ENCODE assay signal across 14 cellular contexts in genomic region chr14:60153996-60154395, GRCh38. TPM values are rescaled to one million over a fixed set of nuclear protein-coding genes. Genes with fewer than 3 reads are reported as not detected.
DNase-seq lines count a peak whose midpoint lies in the region; ATAC-seq and TF ChIP-seq lines count a peak whose summit lies in the region.
"Had no signal": no experiment of that assay in that cellular context is flagged by ENCODE, and none has a peak within 500 bp of the region (broad histone marks: within the 10 kb centered on the region; RNA-seq: fewer than 3 reads in every experiment).

No MANE protein-coding gene starts in this region.

- H3K4me1 ChIP-seq in aorta (ENCODE audit: control insufficient read depth in 1 of 2, insufficient read depth in 2 of 2, low read length in 2 of 2), result peaks cover 0 to 9% of the 10 kb centered on the region in 2 donors

- no peaks in the 10 kb centered on the region for H3K27me3 ChIP-seq in dorsolateral prefrontal cortex
- H3K27me3 ChIP-seq in aorta (ENCODE audit: control insufficient read depth in 1 of 2, insufficient read depth in 2 of 2, low read length in 1 of 2), result no peaks in the 10 kb centered on the region

- H3K36me3 Mint-ChIP-seq in activated T-cell treated with anti-CD3 and anti-CD28 coated beads, Interleukin-2, amount 50 U/mL, for 72 hours (ENCODE audit: insufficient read depth in 2 of 2), result peaks cover 5 to 21% of the 10 kb centered on the region in 2 donors
- H3K36me3 Mint-ChIP-seq in activated T-cell treated with anti-CD3 and anti-CD28 coated beads, Interleukin-2, amount 50 U/mL, for 4 hours (ENCODE audit: insufficient read depth), result peaks cover 32% of the 10 kb centered on the region
- H3K36me3 Mint-ChIP-seq in T-helper 1 cell treated with Interleukin-12 subunit alpha and Interleukin-12 subunit beta and Interleukin-4 antibody, amounts not matched to agents 30 μg/mL and 1 μg/mL, for 36 hours (ENCODE audit: low read depth), result peaks cover 31% of the 10 kb centered on the region
- H3K36me3 Mint-ChIP-seq in stimulated activated naive B cell treated with anti-CD40 and anti-IgM and Interleukin-4, amounts not matched to agents 10 μg/mL and 1 μg/mL and 100 μg/mL, for 72 hours, result peaks cover 25 to 41% of the 10 kb centered on the region in 2 donors

- H3K36me3 ChIP-seq in aorta (ENCODE audit: control insufficient read depth in 1 of 2, insufficient read depth in 2 of 2, low read length in 1 of 2), result peaks cover 4 to 5% of the 10 kb centered on the region in 2 donors

- H3K4me1 Mint-ChIP-seq in activated T-cell treated with anti-CD3 and anti-CD28 coated beads, Interleukin-2, amount 50 U/mL, for 72 hours (ENCODE audit: low read depth), result peaks cover 28% of the 10 kb centered on the region
- peaks cover 67% of the 10 kb centered on the region for H3K4me1 Mint-ChIP-seq in activated T-cell treated with anti-CD3 and anti-CD28 coated beads, Interleukin-2, amount 50 U/mL, for 4 hours (ENCODE audit: low read depth)
- H3K4me1 Mint-ChIP-seq in T-helper 1 cell treated with Interleukin-12 subunit alpha and Interleukin-12 subunit beta and Interleukin-4 antibody, amounts not matched to agents 30 μg/mL and 1 μg/mL, for 36 hours (ENCODE audit: low read depth), result peaks cover 31% of the 10 kb centered on the region
- H3K4me1 Mint-ChIP-seq in stimulated activated naive B cell treated with anti-CD40 and anti-IgM and Interleukin-4, amounts not matched to agents 10 μg/mL and 1 μg/mL and 100 μg/mL, for 72 hours, result peaks cover 13 to 27% of the 10 kb centered on the region in 2 donors

- no peak for TF ChIP-seq CTCF in dorsolateral prefrontal cortex (IDR thresholded peaks at IDR 0.05 in 54 of 56, conservative IDR thresholded peaks at IDR 0.05 in 2 of 56; ENCODE audit: low read depth in 1 of 56, partially characterized antibody in 56 of 56)

- ATAC-seq in activated T-cell treated with anti-CD3 and anti-CD28 coated beads, Interleukin-2, amount 50 U/mL, for 72 hours (replicated peaks in 1 of 2), result no peak
- no peak for ATAC-seq in activated T-cell treated with anti-CD3 and anti-CD28 coated beads, Interleukin-2, amount 50 U/mL, for 4 hours
- no peak for ATAC-seq in stimulated activated naive B cell treated with anti-CD40 and anti-IgM and Interleukin-4, amounts not matched to agents 10 μg/mL and 1 μg/mL and 100 μg/mL, for 72 hours (replicated peaks)
- ATAC-seq in aorta (ENCODE audit: low FRiP score), result no peak
- ATAC-seq: HCT116, left lobe of liver had no signal

- 69 to 74% methylated on average over 2 of the region's 2 CpGs for WGBS in aorta, 2 donors

- intact Hi-C loops in dorsolateral prefrontal cortex (cut with DNase I) (loop anchor here in 1 of 2 donors (10.0 kb wide), 1 partner anchor 669 kb away; the partner anchor contains the start of genes JKAMP and L3HYPDH), aorta (cut with DNase I) (loop anchor here in 1 of 2 donors (5.0 kb wide), 1 partner anchor 37 kb away; no protein-coding TSS in a partner anchor)

- H3K4me3 ChIP-seq in dorsolateral prefrontal cortex (no peak overlapping the region), aorta (ENCODE audit: low read length in 2 of 2) (no peak overlapping the region)

- DNase-seq in activated T-cell treated with anti-CD3 and anti-CD28 coated beads, Interleukin-2, amount 50 U/mL, for 72 hours, result no peak
- no peak for DNase-seq in activated T-cell treated with anti-CD3 and anti-CD28 coated beads, Interleukin-2, amount 50 U/mL, for 4 hours
- DNase-seq in dorsolateral prefrontal cortex (no peak), NCI-H2029 (lab: John Stamatoyannopoulos, UW) (no peak), NCI-H1694 treated with DMSO at 0.1 percent for 48 hours (lab: John Stamatoyannopoulos, UW) (no peak), aorta (no peak)
- no peak for DNase-seq in stimulated activated naive B cell treated with anti-CD40 and anti-IgM and Interleukin-4, amounts not matched to agents 10 μg/mL and 1 μg/mL and 100 μg/mL, for 72 hours
- DNase-seq: activated CD4-positive, alpha-beta T cell treated with anti-CD3 and anti-CD28 coated beads, Interleukin-2, amount 50 U/mL, for 4 hours; NCI-H1092; NCI-H345 had no signal

- no peaks in the 10 kb centered on the region for H3K9me3 Mint-ChIP-seq in activated T-cell treated with anti-CD3 and anti-CD28 coated beads, Interleukin-2, amount 50 U/mL, for 72 hours
- no peaks in the 10 kb centered on the region for H3K9me3 Mint-ChIP-seq in activated T-cell treated with anti-CD3 and anti-CD28 coated beads, Interleukin-2, amount 50 U/mL, for 4 hours
- no peaks in the 10 kb centered on the region for H3K9me3 Mint-ChIP-seq in T-helper 1 cell treated with Interleukin-12 subunit alpha and Interleukin-12 subunit beta and Interleukin-4 antibody, amounts not matched to agents 30 μg/mL and 1 μg/mL, for 36 hours
- H3K9me3 Mint-ChIP-seq in stimulated activated naive B cell treated with anti-CD40 and anti-IgM and Interleukin-4, amounts not matched to agents 10 μg/mL and 1 μg/mL and 100 μg/mL, for 72 hours, result no peaks in the 10 kb centered on the region
- H3K9me3 Mint-ChIP-seq: neural crest cell had no signal

- peak overlapping the region in 1 of 2 donors; percentile 73 for H3K4me3 Mint-ChIP-seq in activated T-cell treated with anti-CD3 and anti-CD28 coated beads, Interleukin-2, amount 50 U/mL, for 72 hours
- no peak overlapping the region for H3K4me3 Mint-ChIP-seq in activated T-cell treated with anti-CD3 and anti-CD28 coated beads, Interleukin-2, amount 50 U/mL, for 4 hours
- no peak overlapping the region for H3K4me3 Mint-ChIP-seq in T-helper 1 cell treated with Interleukin-12 subunit alpha and Interleukin-12 subunit beta and Interleukin-4 antibody, amounts not matched to agents 30 μg/mL and 1 μg/mL, for 36 hours
- no peak overlapping the region for H3K4me3 Mint-ChIP-seq in stimulated activated naive B cell treated with anti-CD40 and anti-IgM and Interleukin-4, amounts not matched to agents 10 μg/mL and 1 μg/mL and 100 μg/mL, for 72 hours
- H3K4me3 Mint-ChIP-seq: neural crest cell had no signal

- no peaks in the 10 kb centered on the region for H3K27me3 Mint-ChIP-seq in activated T-cell treated with anti-CD3 and anti-CD28 coated beads, Interleukin-2, amount 50 U/mL, for 72 hours (ENCODE audit: low read depth)
- H3K27me3 Mint-ChIP-seq in activated T-cell treated with anti-CD3 and anti-CD28 coated beads, Interleukin-2, amount 50 U/mL, for 4 hours (ENCODE audit: low read depth), result no peaks in the 10 kb centered on the region
- H3K27me3 Mint-ChIP-seq in T-helper 1 cell treated with Interleukin-12 subunit alpha and Interleukin-12 subunit beta and Interleukin-4 antibody, amounts not matched to agents 30 μg/mL and 1 μg/mL, for 36 hours (ENCODE audit: low read depth), result no peaks in the 10 kb centered on the region
- no peaks in the 10 kb centered on the region for H3K27me3 Mint-ChIP-seq in stimulated activated naive B cell treated with anti-CD40 and anti-IgM and Interleukin-4, amounts not matched to agents 10 μg/mL and 1 μg/mL and 100 μg/mL, for 72 hours

- H3K27ac ChIP-seq in dorsolateral prefrontal cortex, result peak overlapping the region in 33 of 59 donors; percentile 2 to 71 (median 38)
- no peak overlapping the region for H3K27ac ChIP-seq in aorta (ENCODE audit: low read depth in 1 of 2, low read length in 2 of 2)

- no peaks in the 10 kb centered on the region for H3K9me3 ChIP-seq in aorta (ENCODE audit: control insufficient read depth, low read length)

- peak overlapping the region; percentile 88 for H3K27ac Mint-ChIP-seq in activated T-cell treated with anti-CD3 and anti-CD28 coated beads, Interleukin-2, amount 50 U/mL, for 72 hours
- H3K27ac Mint-ChIP-seq in T-helper 1 cell treated with Interleukin-12 subunit alpha and Interleukin-12 subunit beta and Interleukin-4 antibody, amounts not matched to agents 30 μg/mL and 1 μg/mL, for 36 hours, result peak overlapping the region; percentile 49
- H3K27ac Mint-ChIP-seq in stimulated activated naive B cell treated with anti-CD40 and anti-IgM and Interleukin-4, amounts not matched to agents 10 μg/mL and 1 μg/mL and 100 μg/mL, for 72 hours, result peak overlapping the region; percentile 20

RNA-seq across cellular contexts. Expression of gene DHRS7, which starts 11.2 kb away (rescaled TPM):
- 10 to 100 TPM; 71.3 to 79.4 TPM for total RNA-seq in activated T-cell treated with anti-CD3 and anti-CD28 coated beads, Interleukin-2, amount 50 U/mL, for 72 hours
- 10 to 100 TPM; 30.1 to 41.7 (median 35.2) TPM for total RNA-seq in activated T-cell treated with anti-CD3 and anti-CD28 coated beads, Interleukin-2, amount 50 U/mL, for 4 hours
- total RNA-seq in dorsolateral prefrontal cortex, result 10 to 100 TPM; 37.5 to 72.7 (median 57.7) TPM
- 10 to 100 TPM; 68.2 to 75.3 TPM for total RNA-seq in aorta
- 10 to 100 TPM; 67.7 to 68.3 TPM for polyA plus RNA-seq in aorta

Comparison
In these comparisons a context has a peak if more than half of its experiments do, and no peak if none do; other contexts are left out.
1. H3K27ac Mint-ChIP-seq: peak in every context shown above with its lines; median percentile 88 in activated T-cell treated with anti-CD3 and anti-CD28 coated beads, Interleukin-2, amount 50 U/mL, for 72 hours; 49 in T-helper 1 cell treated with Interleukin-12 subunit alpha and Interleukin-12 subunit beta and Interleukin-4 antibody, amounts not matched to agents 30 μg/mL and 1 μg/mL, for 36 hours; 20 in stimulated activated naive B cell treated with anti-CD40 and anti-IgM and Interleukin-4, amounts not matched to agents 10 μg/mL and 1 μg/mL and 100 μg/mL, for 72 hours.
2. H3K27ac ChIP-seq: peak in dorsolateral prefrontal cortex (33 of 59); none in aorta (0 of 2).